Comparison of ENCODE assay signal across 1 cellular context in genomic region chr10:101353692-101354583, GRCh38.
TF ChIP-seq lines count a peak whose summit lies in the region.

Gene BTRC (plus strand): TSS chr10:101354165. CDS start chr10:101354181, 16 bp downstream.

TF ChIP-seq in GM23338, 12 proteins besides CTCF, POLR2A, EP300 and RAD21 (continued from another document):
- TF ChIP-seq, protein P1, sequence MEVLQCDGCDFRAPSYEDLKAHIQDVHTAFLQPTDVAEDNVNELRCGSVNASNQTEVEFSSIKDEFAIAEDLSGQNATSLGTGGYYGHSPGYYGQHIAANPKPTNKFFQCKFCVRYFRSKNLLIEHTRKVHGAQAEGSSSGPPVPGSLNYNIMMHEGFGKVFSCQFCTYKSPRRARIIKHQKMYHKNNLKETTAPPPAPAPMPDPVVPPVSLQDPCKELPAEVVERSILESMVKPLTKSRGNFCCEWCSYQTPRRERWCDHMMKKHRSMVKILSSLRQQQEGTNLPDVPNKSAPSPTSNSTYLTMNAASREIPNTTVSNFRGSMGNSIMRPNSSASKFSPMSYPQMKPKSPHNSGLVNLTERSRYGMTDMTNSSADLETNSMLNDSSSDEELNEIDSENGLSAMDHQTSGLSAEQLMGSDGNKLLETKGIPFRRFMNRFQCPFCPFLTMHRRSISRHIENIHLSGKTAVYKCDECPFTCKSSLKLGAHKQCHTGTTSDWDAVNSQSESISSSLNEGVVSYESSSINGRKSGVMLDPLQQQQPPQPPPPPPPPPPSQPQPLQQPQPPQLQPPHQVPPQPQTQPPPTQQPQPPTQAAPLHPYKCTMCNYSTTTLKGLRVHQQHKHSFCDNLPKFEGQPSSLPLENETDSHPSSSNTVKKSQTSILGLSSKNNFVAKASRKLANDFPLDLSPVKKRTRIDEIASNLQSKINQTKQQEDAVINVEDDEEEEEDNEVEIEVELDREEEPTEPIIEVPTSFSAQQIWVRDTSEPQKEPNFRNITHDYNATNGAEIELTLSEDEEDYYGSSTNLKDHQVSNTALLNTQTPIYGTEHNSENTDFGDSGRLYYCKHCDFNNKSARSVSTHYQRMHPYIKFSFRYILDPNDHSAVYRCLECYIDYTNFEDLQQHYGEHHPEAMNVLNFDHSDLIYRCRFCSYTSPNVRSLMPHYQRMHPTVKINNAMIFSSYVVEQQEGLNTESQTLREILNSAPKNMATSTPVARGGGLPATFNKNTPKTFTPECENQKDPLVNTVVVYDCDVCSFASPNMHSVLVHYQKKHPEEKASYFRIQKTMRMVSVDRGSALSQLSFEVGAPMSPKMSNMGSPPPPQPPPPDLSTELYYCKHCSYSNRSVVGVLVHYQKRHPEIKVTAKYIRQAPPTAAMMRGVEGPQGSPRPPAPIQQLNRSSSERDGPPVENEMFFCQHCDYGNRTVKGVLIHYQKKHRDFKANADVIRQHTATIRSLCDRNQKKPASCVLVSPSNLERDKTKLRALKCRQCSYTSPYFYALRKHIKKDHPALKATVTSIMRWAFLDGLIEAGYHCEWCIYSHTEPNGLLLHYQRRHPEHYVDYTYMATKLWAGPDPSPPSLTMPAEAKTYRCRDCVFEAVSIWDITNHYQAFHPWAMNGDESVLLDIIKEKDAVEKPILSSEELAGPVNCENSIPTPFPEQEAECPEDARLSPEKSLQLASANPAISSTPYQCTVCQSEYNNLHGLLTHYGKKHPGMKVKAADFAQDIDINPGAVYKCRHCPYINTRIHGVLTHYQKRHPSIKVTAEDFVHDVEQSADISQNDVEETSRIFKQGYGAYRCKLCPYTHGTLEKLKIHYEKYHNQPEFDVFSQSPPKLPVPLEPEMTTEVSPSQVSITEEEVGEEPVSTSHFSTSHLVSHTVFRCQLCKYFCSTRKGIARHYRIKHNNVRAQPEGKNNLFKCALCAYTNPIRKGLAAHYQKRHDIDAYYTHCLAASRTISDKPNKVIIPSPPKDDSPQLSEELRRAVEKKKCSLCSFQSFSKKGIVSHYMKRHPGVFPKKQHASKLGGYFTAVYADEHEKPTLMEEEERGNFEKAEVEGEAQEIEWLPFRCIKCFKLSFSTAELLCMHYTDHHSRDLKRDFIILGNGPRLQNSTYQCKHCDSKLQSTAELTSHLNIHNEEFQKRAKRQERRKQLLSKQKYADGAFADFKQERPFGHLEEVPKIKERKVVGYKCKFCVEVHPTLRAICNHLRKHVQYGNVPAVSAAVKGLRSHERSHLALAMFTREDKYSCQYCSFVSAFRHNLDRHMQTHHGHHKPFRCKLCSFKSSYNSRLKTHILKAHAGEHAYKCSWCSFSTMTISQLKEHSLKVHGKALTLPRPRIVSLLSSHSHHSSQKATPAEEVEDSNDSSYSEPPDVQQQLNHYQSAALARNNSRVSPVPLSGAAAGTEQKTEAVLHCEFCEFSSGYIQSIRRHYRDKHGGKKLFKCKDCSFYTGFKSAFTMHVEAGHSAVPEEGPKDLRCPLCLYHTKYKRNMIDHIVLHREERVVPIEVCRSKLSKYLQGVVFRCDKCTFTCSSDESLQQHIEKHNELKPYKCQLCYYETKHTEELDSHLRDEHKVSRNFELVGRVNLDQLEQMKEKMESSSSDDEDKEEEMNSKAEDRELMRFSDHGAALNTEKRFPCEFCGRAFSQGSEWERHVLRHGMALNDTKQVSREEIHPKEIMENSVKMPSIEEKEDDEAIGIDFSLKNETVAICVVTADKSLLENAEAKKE (CRISPR knock-in tag; IDR thresholded peaks at IDR 0.05) = no peak
- TF ChIP-seq EZH2phosphoT487 (IDR thresholded peaks at IDR 0.05; ENCODE audit: unreplicated experiment) = no peak
